8 cellular contexts compared by ENCODE assay signal in genomic region chr18:12657849-12658829, GRCh38. TPM values are rescaled to one million over a fixed set of nuclear protein-coding genes. Genes with fewer than 3 reads are reported as not detected.
DNase-seq lines count a peak whose midpoint lies in the region; ATAC-seq and TF ChIP-seq lines count a peak whose summit lies in the region.

Gene SPIRE1 (minus strand): TSS chr18:12658107. CDS start chr18:12657866, 241 bp downstream.

- H3K27me3 ChIP-seq in esophagus squamous epithelium (no peaks in the 10 kb centered on the region), mucosa of stomach (ENCODE audit: control insufficient read depth, insufficient read depth, low read length) (peaks cover 4% of the 10 kb centered on the region), subcutaneous abdominal adipose tissue (ENCODE audit: control insufficient read depth in 5 of 5, insufficient read depth in 4 of 5, low read length in 5 of 5) (no peaks in the 10 kb centered on the region)

- peak; percentile 72 for ATAC-seq in HG02970 (IDR thresholded peaks at IDR 0.05; ENCODE audit: low FRiP score, unreplicated experiment)

- H3K4me3 ChIP-seq in esophagus squamous epithelium (peak within 1 kb of the TSS; percentile 56 to 96 (median 89)), mucosa of stomach (ENCODE audit: low read length) (no peak within 1 kb of the TSS), subcutaneous abdominal adipose tissue (ENCODE audit: low read depth in 1 of 5, low read length in 5 of 5) (peak within 1 kb of the TSS; percentile 74 to 82 (median 77))

- H3K4me1 ChIP-seq in esophagus squamous epithelium: peaks cover 0 to 39% (median 15%) of the 10 kb centered on the region in 3 donors
- H3K4me1 ChIP-seq in mucosa of stomach (ENCODE audit: control insufficient read depth, insufficient read depth, low read length): peaks cover 3% of the 10 kb centered on the region
- peaks cover 2 to 23% (median 21%) of the 10 kb centered on the region in 5 donors for H3K4me1 ChIP-seq in subcutaneous abdominal adipose tissue (ENCODE audit: control insufficient read depth in 5 of 5, insufficient read depth in 5 of 5, low read length in 5 of 5)

- peak; percentile 25; the same call in 1 of the 2 replicates for TF ChIP-seq CTCF in 22Rv1 (IDR thresholded peaks at IDR 0.05)
- TF ChIP-seq CTCF in esophagus squamous epithelium (IDR thresholded peaks at IDR 0.05): peak in 1 of 6 experiments; percentile 6

- H3K9ac ChIP-seq in mucosa of stomach (ENCODE audit: low read length): peak within 1 kb of the TSS; percentile 73
- peak within 1 kb of the TSS; percentile 9 to 89 (median 81) for H3K9ac ChIP-seq in subcutaneous abdominal adipose tissue (ENCODE audit: low read length in 5 of 5)

- H3K27ac ChIP-seq in 22Rv1 (peak within 1 kb of the TSS; percentile 63), esophagus squamous epithelium (peak within 1 kb of the TSS; percentile 83 to 97 (median 90)), subcutaneous abdominal adipose tissue (ENCODE audit: low read depth, low read length) (peak within 1 kb of the TSS; percentile 37)

- WGBS in esophagus squamous epithelium, 2 donors: 3 to 21% methylated on average over 6 to 11 of the region's 125 CpGs

- H3K9me3 ChIP-seq in esophagus squamous epithelium (no peaks in the 10 kb centered on the region), mucosa of stomach (ENCODE audit: control insufficient read depth, low read length) (no peaks in the 10 kb centered on the region), subcutaneous abdominal adipose tissue (ENCODE audit: control insufficient read depth in 5 of 5, low read length in 5 of 5) (no peaks in the 10 kb centered on the region)

- H3K36me3 ChIP-seq in esophagus squamous epithelium (peaks cover 0 to 10% (median 0%) of the 10 kb centered on the region in 3 donors), mucosa of stomach (ENCODE audit: control insufficient read depth, insufficient read depth, low read length) (no peaks in the 10 kb centered on the region), subcutaneous abdominal adipose tissue (ENCODE audit: control insufficient read depth in 5 of 5, insufficient read depth in 5 of 5, low read length in 5 of 5) (no peaks in the 10 kb centered on the region)

- intact Hi-C loops in esophagus squamous epithelium (cut with DNase I): loop anchor here (5.0 kb wide), 1 partner anchor 266 kb away; no protein-coding TSS in a partner anchor

- DNase-seq in NCI-H748 treated with DMSO at 0.1 percent for 48 hours (lab: John Stamatoyannopoulos, UW): peak; percentile 60
- peak; percentile 51 to 65 for DNase-seq in activated T-cell treated with anti-CD3 and anti-CD28 coated beads, Interleukin-2, amount 50 U/mL, for 48 hours
- DNase-seq in esophagus squamous epithelium (lab: John Stamatoyannopoulos, UW): no peak

- peak; percentile 35 for TF ChIP-seq POLR2A in GM15510 (IDR thresholded peaks at IDR 0.05; ENCODE audit: borderline replicate concordance, extremely low read depth, insufficient read length)
- peak in 2 of 4 donors; percentile 44 to 48 for TF ChIP-seq POLR2A in esophagus squamous epithelium (IDR thresholded peaks at IDR 0.05)

RNA-seq across cellular contexts. Expression of gene SPIRE1, which starts in this region (rescaled TPM):
- total RNA-seq in esophagus squamous epithelium: 10 to 100 TPM in 3 of 4 donors, 1 to 10 TPM in 1; 1.9 to 25.3 (median 13.4) TPM

Comparison
In these comparisons a context has a peak if more than half of its experiments do, and no peak if none do; other contexts are left out.
1. H3K27ac ChIP-seq: peak in every context shown above with its lines; median percentile 90 in esophagus squamous epithelium; 63 in 22Rv1; 37 in subcutaneous abdominal adipose tissue.